9 cellular contexts compared by ENCODE assay signal in genomic region chr4:184170996-184171395, GRCh38. TPM values are rescaled to one million over a fixed set of nuclear protein-coding genes. Genes with fewer than 3 reads are reported as not detected.
DNase-seq lines count a peak whose midpoint lies in the region; ATAC-seq, FAIRE-seq and TF ChIP-seq lines count a peak whose summit lies in the region.
"Had no signal": no experiment of that assay in that cellular context is flagged by ENCODE, and none has a peak within 500 bp of the region (broad histone marks: within the 10 kb centered on the region; RNA-seq: fewer than 3 reads in every experiment).

No MANE protein-coding gene starts in this region.

- H3K36me3 Mint-ChIP-seq in WTC11 = no peaks in the 10 kb centered on the region

- H3K27me3 Mint-ChIP-seq in WTC11 (ENCODE audit: low read depth) = peaks cover 7% of the 10 kb centered on the region

- H3K4me3 Mint-ChIP-seq in WTC11 = no peak overlapping the region

- DNase-seq in DMS53 (lab: John Stamatoyannopoulos, UW) (peak; percentile 67), HTR-8/SVneo (ENCODE audit: insufficient read length, low spot score) (peak; percentile 61), WTC11 (ENCODE audit: low spot score) (peak; percentile 60), islet precursor cell (peak; percentile 94), GM19240 (ENCODE audit: insufficient read length, low spot score) (no peak), DMS114 treated with DMSO at 0.1 percent for 48 hours (lab: John Stamatoyannopoulos, UW; ENCODE audit: unreplicated experiment) (no peak)
- no peak for DNase-seq in activated CD4-positive, CD25-positive, alpha-beta regulatory T cell treated with anti-CD3 and anti-CD28 coated beads, Interleukin-2, amount 50 U/mL, for 72 hours
- DNase-seq: spleen had no signal

- no peak overlapping the region for H3K27ac Mint-ChIP-seq in WTC11

- FAIRE-seq in HTR-8/SVneo (lab: Jason Lieb, UNC) = peak; percentile 93

- TF ChIP-seq CTCF in WTC11 (IDR thresholded peaks at IDR 0.05) = no peak

- CTCF ChIA-PET in WTC11 (lab: Charles Lee) = interaction anchor here (1.0 to 1.1 kb wide), 2 partner anchors 80 to 330 kb away, joined by 3 to 6 read pairs; no protein-coding TSS in a partner anchor

- H3K4me1 Mint-ChIP-seq in WTC11 = peaks cover 42% of the 10 kb centered on the region

- no peaks in the 10 kb centered on the region for H3K9me3 Mint-ChIP-seq in WTC11

- peak; percentile 58 for ATAC-seq in WTC11
- no peak for ATAC-seq in GM21825 (IDR thresholded peaks at IDR 0.05; ENCODE audit: unreplicated experiment)

- POLR2A ChIA-PET in WTC11 (lab: Charles Lee) = no interaction called here

TF ChIP-seq in WTC11, 78 proteins besides CTCF, POLR2A, EP300 and RAD21:
- TF ChIP-seq ZNF121 (CRISPR knock-in tag; IDR thresholded peaks at IDR 0.05) (no peak), JUN (CRISPR knock-in tag; IDR thresholded peaks at IDR 0.05) (no peak), HMGA2 (CRISPR knock-in tag; IDR thresholded peaks at IDR 0.05) (no peak), GTF2I (CRISPR knock-in tag; conservative IDR thresholded peaks at IDR 0.05) (0 out of 2 replicates have a peak, but pooled peaks have one; percentile 22)

RNA-seq across cellular contexts. Expression of gene ENPP6, which starts 46.7 kb away (rescaled TPM):
- total RNA-seq in WTC11 (2021) = 0.09 to 0.27 TPM (median 0.09 TPM) in 3 replicates

Comparison
In these comparisons a context has a peak if more than half of its experiments do, and no peak if none do; other contexts are left out.
1. DNase-seq: peak in DMS53 (single experiment), HTR-8/SVneo (single experiment), WTC11 (single experiment) and islet precursor cell (single experiment); none in GM19240 (single experiment), activated CD4-positive, CD25-positive, alpha-beta regulatory T cell treated with anti-CD3 and anti-CD28 coated beads, Interleukin-2, amount 50 U/mL, for 72 hours (single experiment) and DMS114 treated with DMSO at 0.1 percent for 48 hours (single experiment).